Comparison of ENCODE assay signal across 17 cellular contexts in genomic region chr2:23293756-23294155, GRCh38.
"Had no signal": no experiment of that assay in that cellular context is flagged by ENCODE, and none has a peak within 500 bp of the region (broad histone marks: within the 10 kb centered on the region; RNA-seq: fewer than 3 reads in every experiment).

No MANE protein-coding gene starts in this region.

- H3K4me1 Mint-ChIP-seq: naive B cell had no signal

- DNase-seq: activated CD4-positive, alpha-beta T cell treated with anti-CD3 and anti-CD28 coated beads, Interleukin-2, amount 50 U/mL, for 4 hours; activated effector memory CD4-positive, alpha-beta T cell treated with anti-CD3 and anti-CD28 coated beads, Interleukin-2, amount 50 U/mL, for 16 hours; activated T-cell treated with anti-CD3 and anti-CD28 coated beads, Interleukin-2, amount 50 U/mL, for 24 hours; amniotic stem cell; heart right ventricle; midbrain; naive B cell; sigmoid colon; stimulated activated CD4-positive, alpha-beta T cell treated with anti-CD3 and anti-CD28 coated beads, Interleukin-2, amount 100 ng/mL, for 48 hours; stimulated activated naive CD8-positive, alpha-beta T cell treated with anti-CD3 and anti-CD28 coated beads, Interleukin-15, Interleukin-2, amounts not matched to agents 100 U/mL and 50 U/mL, for 24 hours; T-helper 2 cell; upper lobe of right lung had no signal

- ATAC-seq: activated CD4-positive, CD25-positive, alpha-beta regulatory T cell treated with anti-CD3 and anti-CD28 coated beads, Interleukin-2, amount 50 U/mL, for 24 hours; activated naive CD4-positive, alpha-beta T cell treated with anti-CD3 and anti-CD28 coated beads, Interleukin-2, amount 50 U/mL, for 72 hours; stimulated activated naive CD8-positive, alpha-beta T cell treated with anti-CD3 and anti-CD28 coated beads, Interleukin-15, Interleukin-2, amounts not matched to agents 100 U/mL and 50 U/mL, for 24 hours had no signal

- H3K9me3 ChIP-seq: heart right ventricle, neutrophil, sigmoid colon, upper lobe of right lung had no signal

- H3K36me3 Mint-ChIP-seq: activated naive CD4-positive, alpha-beta T cell treated with anti-CD3 and anti-CD28 coated beads, Interleukin-2, amount 50 U/mL, for 72 hours; naive B cell had no signal

- H3K27ac Mint-ChIP-seq: activated naive CD4-positive, alpha-beta T cell treated with anti-CD3 and anti-CD28 coated beads, Interleukin-2, amount 50 U/mL, for 72 hours; activated T-cell treated with anti-CD3 and anti-CD28 coated beads, Interleukin-2, amount 50 U/mL, for 24 hours; progenitor cell of endocrine pancreas had no signal

- H3K27me3 ChIP-seq: brain microvascular endothelial cell, sigmoid colon, upper lobe of right lung had no signal

- H3K36me3 ChIP-seq: brain microvascular endothelial cell, heart right ventricle, neutrophil, sigmoid colon, upper lobe of right lung had no signal

- H3K9me3 Mint-ChIP-seq: activated naive CD4-positive, alpha-beta T cell treated with anti-CD3 and anti-CD28 coated beads, Interleukin-2, amount 50 U/mL, for 72 hours; activated T-cell treated with anti-CD3 and anti-CD28 coated beads, Interleukin-2, amount 50 U/mL, for 24 hours had no signal

- H3K4me3 Mint-ChIP-seq: activated T-cell treated with anti-CD3 and anti-CD28 coated beads, Interleukin-2, amount 50 U/mL, for 24 hours; naive B cell had no signal

- H3K4me3 ChIP-seq: heart right ventricle, sigmoid colon, upper lobe of right lung had no signal

- H3K27ac ChIP-seq: brain microvascular endothelial cell, heart right ventricle, neutrophil, upper lobe of right lung had no signal
